Comparison of ENCODE assay signal across 9 cellular contexts in genomic region chr11:130180491-130180890, GRCh38. TPM values are rescaled to one million over a fixed set of nuclear protein-coding genes. Genes with fewer than 3 reads are reported as not detected.
DNase-seq lines count a peak whose midpoint lies in the region; ATAC-seq and TF ChIP-seq lines count a peak whose summit lies in the region.
"Had no signal": no experiment of that assay in that cellular context is flagged by ENCODE, and none has a peak within 500 bp of the region (broad histone marks: within the 10 kb centered on the region; RNA-seq: fewer than 3 reads in every experiment).

No MANE protein-coding gene starts in this region.

- H3K27ac ChIP-seq in lower lobe of right lung = peak overlapping the region; percentile 7

- no peaks in the 10 kb centered on the region for H3K36me3 ChIP-seq in lower lobe of right lung

- H3K9me3 Mint-ChIP-seq in activated T-helper 17 cell treated with anti-CD3 and anti-CD28 coated beads, Interleukin-2, amount 50 U/mL, for 72 hours = no peaks in the 10 kb centered on the region

- no peak overlapping the region for H3K4me3 Mint-ChIP-seq in activated T-helper 17 cell treated with anti-CD3 and anti-CD28 coated beads, Interleukin-2, amount 50 U/mL, for 72 hours

- H3K27me3 ChIP-seq in lower lobe of right lung (ENCODE audit: low read depth) = no peaks in the 10 kb centered on the region

- H3K36me3 Mint-ChIP-seq in activated T-helper 17 cell treated with anti-CD3 and anti-CD28 coated beads, Interleukin-2, amount 50 U/mL, for 72 hours (ENCODE audit: low read depth) = no peaks in the 10 kb centered on the region

- DNase-seq in CD1c-positive myeloid dendritic cell (ENCODE audit: extremely low spot score) (peak; percentile 82), lower lobe of right lung (peak; percentile 43)
- no peak for DNase-seq in activated T-cell treated with anti-CD3 and anti-CD28 coated beads, Interleukin-2, amount 50 U/mL, for 1 hour
- no peak for DNase-seq in stimulated activated CD4-positive, alpha-beta T cell treated with anti-CD3 and anti-CD28 coated beads, Interleukin-15, amount 100 ng/mL, for 24 hours
- DNase-seq: SK-N-SH had no signal

- no peaks in the 10 kb centered on the region for H3K9me3 ChIP-seq in lower lobe of right lung
- H3K9me3 ChIP-seq: SK-N-SH had no signal

- H3K4me1 ChIP-seq in lower lobe of right lung = peaks cover 46% of the 10 kb centered on the region

- ATAC-seq in HG02870 (IDR thresholded peaks at IDR 0.05; ENCODE audit: unreplicated experiment) (peak; percentile 74), lower lobe of right lung (peak; percentile 41 to 61), GM21825 (IDR thresholded peaks at IDR 0.05; ENCODE audit: unreplicated experiment) (no peak), GM21423 (IDR thresholded peaks at IDR 0.05; ENCODE audit: unreplicated experiment) (no peak)
- peak; percentile 42 for ATAC-seq in activated T-helper 17 cell treated with anti-CD3 and anti-CD28 coated beads, Interleukin-2, amount 50 U/mL, for 72 hours (replicated peaks)

- H3K4me1 Mint-ChIP-seq in activated T-helper 17 cell treated with anti-CD3 and anti-CD28 coated beads, Interleukin-2, amount 50 U/mL, for 72 hours = no peaks in the 10 kb centered on the region

- no peak overlapping the region for H3K27ac Mint-ChIP-seq in activated T-helper 17 cell treated with anti-CD3 and anti-CD28 coated beads, Interleukin-2, amount 50 U/mL, for 72 hours

- H3K27me3 Mint-ChIP-seq in activated T-helper 17 cell treated with anti-CD3 and anti-CD28 coated beads, Interleukin-2, amount 50 U/mL, for 72 hours = peaks cover 6% of the 10 kb centered on the region

- intact Hi-C loops in lower lobe of right lung (cut with DNase I) = no loop called here

- TF ChIP-seq CTCF in lower lobe of right lung (IDR thresholded peaks at IDR 0.05) = no peak

- no peak overlapping the region for H3K4me3 ChIP-seq in lower lobe of right lung

RNA-seq across cellular contexts. Expression of gene ST14, which starts 20.9 kb away (rescaled TPM):
- under 1 TPM in 1 of 2 donors, not detected in 1; 0.09 TPM for total RNA-seq in activated T-helper 17 cell treated with anti-CD3 and anti-CD28 coated beads, Interleukin-2, amount 50 U/mL, for 72 hours
- total RNA-seq in lower lobe of right lung = 61.1 TPM

Comparison
In these comparisons a context has a peak if more than half of its experiments do, and no peak if none do; other contexts are left out.
1. DNase-seq: peak in CD1c-positive myeloid dendritic cell (single experiment) and lower lobe of right lung (single experiment); none in activated T-cell treated with anti-CD3 and anti-CD28 coated beads, Interleukin-2, amount 50 U/mL, for 1 hour (single experiment) and stimulated activated CD4-positive, alpha-beta T cell treated with anti-CD3 and anti-CD28 coated beads, Interleukin-15, amount 100 ng/mL, for 24 hours (single experiment).
2. ATAC-seq: peak in HG02870 (single experiment), activated T-helper 17 cell treated with anti-CD3 and anti-CD28 coated beads, Interleukin-2, amount 50 U/mL, for 72 hours (single experiment) and lower lobe of right lung (2 of 2); none in GM21825 (single experiment) and GM21423 (single experiment).
3. RNA of gene ST14, which starts 20.9 kb away (total RNA-seq): 61.1 TPM in lower lobe of right lung (single experiment); 0.09 TPM in activated T-helper 17 cell treated with anti-CD3 and anti-CD28 coated beads, Interleukin-2, amount 50 U/mL, for 72 hours; every median in the first group is over 10 times any median in the second.